Comparison of ENCODE assay signal across 1 cellular context in genomic region chr19:3738477-3739220, GRCh38.
TF ChIP-seq lines count a peak whose summit lies in the region.

No MANE protein-coding gene starts in this region.

TF ChIP-seq in H1, 55 proteins besides CTCF, POLR2A, EP300 and RAD21:
- TF ChIP-seq ATF2 (IDR thresholded peaks at IDR 0.05; ENCODE audit: low read length) (no peak), TCF12 (IDR thresholded peaks at IDR 0.05; ENCODE audit: low read depth, low read length) (no peak)
TF ChIP-seq in H1: peak in this region for 0.
